ENCODE assay signal across 8 cellular contexts in genomic region chr16:28218109-28218508, GRCh38. TPM values are rescaled to one million over a fixed set of nuclear protein-coding genes. Genes with fewer than 3 reads are reported as not detected.
DNase-seq lines count a peak whose midpoint lies in the region; ATAC-seq lines count a peak whose summit lies in the region.

No MANE protein-coding gene starts in this region.

- in situ Hi-C loops in ACHN (cut with HindIII; ENCODE audit: low pct_ligation_motif_present, low pct_unique_long_range_greater_than_20kb, low sequenced_read_pairs): no loop called here

- peak; percentile 50 for ATAC-seq in GM18511 (IDR thresholded peaks at IDR 0.05; ENCODE audit: unreplicated experiment)
- peak; percentile 99 for ATAC-seq in activated T-helper 17 cell treated with anti-CD3 and anti-CD28 coated beads, Interleukin-2, amount 50 U/mL, for 72 hours (replicated peaks)

- no peak overlapping the region for H3K4me3 Mint-ChIP-seq in activated T-helper 17 cell treated with anti-CD3 and anti-CD28 coated beads, Interleukin-2, amount 50 U/mL, for 72 hours
- H3K4me3 Mint-ChIP-seq in immature natural killer cell: no peak overlapping the region

- no peaks in the 10 kb centered on the region for H3K36me3 Mint-ChIP-seq in activated T-helper 17 cell treated with anti-CD3 and anti-CD28 coated beads, Interleukin-2, amount 50 U/mL, for 72 hours (ENCODE audit: low read depth)
- H3K36me3 Mint-ChIP-seq in immature natural killer cell: peaks cover 0 to 3% (median 0%) of the 10 kb centered on the region in 3 donors

- no peak overlapping the region for H3K27ac Mint-ChIP-seq in activated T-helper 17 cell treated with anti-CD3 and anti-CD28 coated beads, Interleukin-2, amount 50 U/mL, for 72 hours
- no peak overlapping the region for H3K27ac Mint-ChIP-seq in immature natural killer cell

- H3K9me3 Mint-ChIP-seq in activated T-helper 17 cell treated with anti-CD3 and anti-CD28 coated beads, Interleukin-2, amount 50 U/mL, for 72 hours: no peaks in the 10 kb centered on the region
- H3K9me3 Mint-ChIP-seq in immature natural killer cell: no peaks in the 10 kb centered on the region

- no peaks in the 10 kb centered on the region for H3K4me1 Mint-ChIP-seq in activated T-helper 17 cell treated with anti-CD3 and anti-CD28 coated beads, Interleukin-2, amount 50 U/mL, for 72 hours
- no peaks in the 10 kb centered on the region for H3K4me1 Mint-ChIP-seq in immature natural killer cell

- peak; percentile 65 for DNase-seq in ACHN
- peak; percentile 54 for DNase-seq in OCI-M1 (lab: John Stamatoyannopoulos, UW)
- DNase-seq in immature natural killer cell: peak; percentile 37 to 71 (median 63)
- peak; percentile 32 to 69 for DNase-seq in stimulated activated CD8-positive, alpha-beta memory T cell treated with anti-CD3 and anti-CD28 coated beads, Interleukin-7, amount 100 ng/mL, for 4 hours (ENCODE audit: low read depth in 2 of 2)
- DNase-seq in medulla oblongata (ENCODE audit: extremely low spot score): no peak
- no peak for DNase-seq in midbrain (lab: John Stamatoyannopoulos, UW)

- H3K27me3 Mint-ChIP-seq in activated T-helper 17 cell treated with anti-CD3 and anti-CD28 coated beads, Interleukin-2, amount 50 U/mL, for 72 hours: no peaks in the 10 kb centered on the region
- H3K27me3 Mint-ChIP-seq in immature natural killer cell (ENCODE audit: low read depth in 3 of 3): peaks cover 0 to 2% (median 0%) of the 10 kb centered on the region in 3 donors

RNA-seq across cellular contexts. Expression of gene XPO6, which starts 6.3 kb away (rescaled TPM):
- total RNA-seq in activated T-helper 17 cell treated with anti-CD3 and anti-CD28 coated beads, Interleukin-2, amount 50 U/mL, for 72 hours: 100 to 1,000 TPM; 238 to 263 TPM
- polyA plus RNA-seq in immature natural killer cell: 10 to 100 TPM; 40.7 to 75.5 (median 42.2) TPM

Comparison
In these comparisons a context has a peak if more than half of its experiments do, and no peak if none do; other contexts are left out.
1. DNase-seq: peak in ACHN (single experiment), OCI-M1 (single experiment), immature natural killer cell (3 of 3) and stimulated activated CD8-positive, alpha-beta memory T cell treated with anti-CD3 and anti-CD28 coated beads, Interleukin-7, amount 100 ng/mL, for 4 hours (2 of 2); none in medulla oblongata (single experiment) and midbrain (single experiment).